In the genomic region with DNA sequence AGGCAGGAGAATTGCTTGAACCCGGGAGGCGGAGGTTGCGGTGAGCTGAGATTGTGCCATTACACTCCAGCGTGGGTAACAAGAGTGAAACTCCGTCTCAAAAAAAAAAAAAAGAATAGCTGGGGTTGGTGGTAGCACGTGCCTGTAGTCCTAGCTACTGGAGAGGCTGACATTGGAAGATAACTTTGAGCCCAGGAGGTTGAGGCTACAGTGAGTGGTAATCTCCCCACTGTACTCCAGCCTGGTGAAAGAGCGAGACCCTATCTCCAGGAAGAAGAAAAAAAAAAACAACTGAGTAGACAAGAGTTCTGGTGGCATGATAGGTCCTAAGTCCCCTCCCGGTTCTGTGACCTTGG, we compare ENCODE assay signal across 13 cellular contexts. TPM values are rescaled to one million over a fixed set of nuclear protein-coding genes. Genes with fewer than 3 reads are reported as not detected.
DNase-seq lines count a peak whose midpoint lies in the region; ATAC-seq and TF ChIP-seq lines count a peak whose summit lies in the region.
"Had no signal": no experiment of that assay in that cellular context is flagged by ENCODE, and none has a peak within 500 bp of the region (broad histone marks: within the 10 kb centered on the region; RNA-seq: fewer than 3 reads in every experiment).

No MANE protein-coding gene starts in this region.

- no peaks in the 10 kb centered on the region for H3K9me3 Mint-ChIP-seq in stimulated activated naive CD8-positive, alpha-beta T cell treated with anti-CD3 and anti-CD28 coated beads, Interleukin-15, Interleukin-2, amounts not matched to agents 100 ng/mL and 50 ng/mL, for 24 hours
- no peaks in the 10 kb centered on the region for H3K9me3 Mint-ChIP-seq in activated CD4-positive, alpha-beta memory T cell treated with anti-CD3 and anti-CD28 coated beads for 36 hours
- H3K9me3 Mint-ChIP-seq: HFFc6 had no signal

- no peaks in the 10 kb centered on the region for H3K9me3 ChIP-seq in iPS-15b (ENCODE audit: control insufficient read depth, insufficient read depth, low read length)
- H3K9me3 ChIP-seq in vagina, result no peaks in the 10 kb centered on the region
- H3K9me3 ChIP-seq: neutrophil had no signal

- peaks cover 9% of the 10 kb centered on the region for H3K27me3 Mint-ChIP-seq in stimulated activated naive CD8-positive, alpha-beta T cell treated with anti-CD3 and anti-CD28 coated beads, Interleukin-15, Interleukin-2, amounts not matched to agents 100 ng/mL and 50 ng/mL, for 24 hours
- peaks cover 9% of the 10 kb centered on the region for H3K27me3 Mint-ChIP-seq in activated CD4-positive, alpha-beta memory T cell treated with anti-CD3 and anti-CD28 coated beads for 36 hours

- no peak for TF ChIP-seq CTCF in vagina (IDR thresholded peaks at IDR 0.05)

- H3K27ac Mint-ChIP-seq in stimulated activated naive CD8-positive, alpha-beta T cell treated with anti-CD3 and anti-CD28 coated beads, Interleukin-15, Interleukin-2, amounts not matched to agents 100 ng/mL and 50 ng/mL, for 24 hours, result no peak overlapping the region
- H3K27ac Mint-ChIP-seq in activated CD4-positive, alpha-beta memory T cell treated with anti-CD3 and anti-CD28 coated beads for 36 hours, result no peak overlapping the region
- H3K27ac Mint-ChIP-seq: HFFc6 had no signal

- TF ChIP-seq POLR2A in vagina (IDR thresholded peaks at IDR 0.05), result no peak

- H3K9ac ChIP-seq in iPS-15b (ENCODE audit: low read depth, low read length), result no peak overlapping the region

- no peaks in the 10 kb centered on the region for H3K27me3 ChIP-seq in iPS-15b (ENCODE audit: control insufficient read depth, insufficient read depth, low read length)
- H3K27me3 ChIP-seq in vagina, result no peaks in the 10 kb centered on the region

- CTCF ChIA-PET in activated CD4-positive, alpha-beta memory T cell treated with anti-CD3 and anti-CD28 coated beads for 36 hours (lab: Charles Lee), result interaction anchor here (1.3 kb wide), 1 partner anchor 49 kb away, joined by 3 read pairs; no protein-coding TSS in a partner anchor

- no peak for ATAC-seq in stimulated activated naive CD8-positive, alpha-beta T cell treated with anti-CD3 and anti-CD28 coated beads, Interleukin-15, Interleukin-2, amounts not matched to agents 100 U/mL and 50 U/mL, for 24 hours
- ATAC-seq in GM19035 (IDR thresholded peaks at IDR 0.05; ENCODE audit: unreplicated experiment) (no peak), HG03442 (IDR thresholded peaks at IDR 0.05; ENCODE audit: unreplicated experiment) (no peak)

- no peaks in the 10 kb centered on the region for H3K36me3 Mint-ChIP-seq in stimulated activated naive CD8-positive, alpha-beta T cell treated with anti-CD3 and anti-CD28 coated beads, Interleukin-15, Interleukin-2, amounts not matched to agents 100 ng/mL and 50 ng/mL, for 24 hours (ENCODE audit: low read depth)
- no peaks in the 10 kb centered on the region for H3K36me3 Mint-ChIP-seq in activated CD4-positive, alpha-beta memory T cell treated with anti-CD3 and anti-CD28 coated beads for 36 hours

- H3K4me1 Mint-ChIP-seq in stimulated activated naive CD8-positive, alpha-beta T cell treated with anti-CD3 and anti-CD28 coated beads, Interleukin-15, Interleukin-2, amounts not matched to agents 100 ng/mL and 50 ng/mL, for 24 hours (ENCODE audit: low read depth), result peaks cover 18% of the 10 kb centered on the region
- H3K4me1 Mint-ChIP-seq in activated CD4-positive, alpha-beta memory T cell treated with anti-CD3 and anti-CD28 coated beads for 36 hours (ENCODE audit: low read depth), result peaks cover 12% of the 10 kb centered on the region

- H3K27ac ChIP-seq in vagina, result no peak overlapping the region

- H3K4me3 Mint-ChIP-seq in stimulated activated naive CD8-positive, alpha-beta T cell treated with anti-CD3 and anti-CD28 coated beads, Interleukin-15, Interleukin-2, amounts not matched to agents 100 ng/mL and 50 ng/mL, for 24 hours, result peak overlapping the region; percentile 82
- H3K4me3 Mint-ChIP-seq in activated CD4-positive, alpha-beta memory T cell treated with anti-CD3 and anti-CD28 coated beads for 36 hours, result peak overlapping the region; percentile 78
- H3K4me3 Mint-ChIP-seq: HFFc6 had no signal

- intact Hi-C loops in activated CD4-positive, alpha-beta memory T cell treated with anti-CD3 and anti-CD28 coated beads for 36 hours (cut with micrococcal nuclease), result no loop called here
- intact Hi-C loops in vagina (cut with DNase I), result no loop called here

- peaks cover 10% of the 10 kb centered on the region for H3K4me1 ChIP-seq in iPS-15b (ENCODE audit: control insufficient read depth, insufficient read depth, low read length)
- H3K4me1 ChIP-seq in vagina, result peaks cover 25% of the 10 kb centered on the region

- H3K4me3 ChIP-seq in iPS-15b (ENCODE audit: low read depth, low read length) (peak overlapping the region; percentile 77), vagina (no peak overlapping the region)

- no peak for DNase-seq in stimulated activated naive CD8-positive, alpha-beta T cell treated with anti-CD3 and anti-CD28 coated beads, Interleukin-15, Interleukin-2, amounts not matched to agents 100 U/mL and 50 U/mL, for 24 hours
- DNase-seq in activated CD4-positive, alpha-beta memory T cell treated with anti-CD3 and anti-CD28 coated beads for 36 hours, result no peak
- no peak for DNase-seq in stimulated activated naive CD4-positive, alpha-beta T cell treated with Interleukin-2 at 50 U/mL for 16 hours (lab: John Stamatoyannopoulos, UW)
- no peak for DNase-seq in vagina (ENCODE audit: extremely low spot score in 2 of 2)
- DNase-seq: AML-193, cerebellar nuclear complex, HFFc6, NCI-H2107 had no signal

- H3K36me3 ChIP-seq in iPS-15b (ENCODE audit: control insufficient read depth, insufficient read depth, low read length) (peaks cover 5% of the 10 kb centered on the region), vagina (no peaks in the 10 kb centered on the region)
- H3K36me3 ChIP-seq: neutrophil had no signal

- POLR2A ChIA-PET in activated CD4-positive, alpha-beta memory T cell treated with anti-CD3 and anti-CD28 coated beads for 36 hours (lab: Charles Lee), result interaction anchor here (0.6 kb wide), 1 partner anchor 763 kb away, joined by 3 read pairs; no protein-coding TSS in a partner anchor

RNA-seq across cellular contexts. Expression of gene GOLGA2, which starts 26.3 kb away (rescaled TPM):
- 10 to 100 TPM; 34.4 to 42.9 TPM for total RNA-seq in activated CD4-positive, alpha-beta memory T cell treated with anti-CD3 and anti-CD28 coated beads for 36 hours
- 84.5 TPM for total RNA-seq in vagina

RNA-seq across cellular contexts. Expression of gene SWI5, which starts 26.5 kb away (rescaled TPM):
- total RNA-seq in activated CD4-positive, alpha-beta memory T cell treated with anti-CD3 and anti-CD28 coated beads for 36 hours, result 10 to 100 TPM; 15.2 to 15.5 TPM
- 42.7 TPM for total RNA-seq in vagina

RNA-seq across cellular contexts. Expression of gene DNM1, which starts 46.4 kb away (rescaled TPM):
- 1 to 10 TPM in 1 of 2 experiments, under 1 TPM in 1; 0.63 to 1.1 TPM for total RNA-seq in activated CD4-positive, alpha-beta memory T cell treated with anti-CD3 and anti-CD28 coated beads for 36 hours
- 33.4 TPM for total RNA-seq in vagina

RNA-seq across cellular contexts. Expression of gene CIZ1, which starts 58.2 kb away (rescaled TPM):
- 100 to 1,000 TPM in 1 of 2 experiments, 10 to 100 TPM in 1; 95.4 to 105 TPM for total RNA-seq in activated CD4-positive, alpha-beta memory T cell treated with anti-CD3 and anti-CD28 coated beads for 36 hours
- 101 TPM for total RNA-seq in vagina

Comparison
In these comparisons a context has a peak if more than half of its experiments do, and no peak if none do; other contexts are left out.
1. RNA of gene DNM1, which starts 46.4 kb away (total RNA-seq): 33.4 TPM in vagina (single experiment); 0.63 to 1.1 TPM in activated CD4-positive, alpha-beta memory T cell treated with anti-CD3 and anti-CD28 coated beads for 36 hours; every median in the first group is over 10 times any median in the second.